Comparison of ENCODE assay signal across 8 cellular contexts in genomic region chr16:11667824-11668589, GRCh38. TPM values are rescaled to one million over a fixed set of nuclear protein-coding genes. Genes with fewer than 3 reads are reported as not detected.
DNase-seq lines count a peak whose midpoint lies in the region; ATAC-seq and TF ChIP-seq lines count a peak whose summit lies in the region.

SNN (plus strand) TSS chr16:11668455; CDS start chr16:11676060, 7,605 bp downstream.

- peak; percentile 81 for ATAC-seq in CD8-positive, alpha-beta T cell
- peak; percentile 52 for ATAC-seq in GM19467 (IDR thresholded peaks at IDR 0.05; ENCODE audit: unreplicated experiment)
- ATAC-seq in naive thymus-derived CD8-positive, alpha-beta T cell: peak; percentile 76 to 80
- ATAC-seq in stimulated activated memory B cell treated with anti-CD40 and anti-IgM and Interleukin-4, amounts not matched to agents 10 μg/mL and 1 μg/mL and 100 μg/mL, for 72 hours: peak; percentile 82

- peak within 1 kb of the TSS; percentile 97 for H3K27ac Mint-ChIP-seq in CD8-positive, alpha-beta T cell
- H3K27ac Mint-ChIP-seq in naive thymus-derived CD8-positive, alpha-beta T cell: peak within 1 kb of the TSS; percentile 51 to 98 (median 97)
- H3K27ac Mint-ChIP-seq in stimulated activated memory B cell treated with anti-CD40 and anti-IgM and Interleukin-4, amounts not matched to agents 10 μg/mL and 1 μg/mL and 100 μg/mL, for 72 hours: peak within 1 kb of the TSS; percentile 94

- intact Hi-C loops in CD8-positive, alpha-beta T cell (cut with DNase I, micrococcal nuclease): loop anchor here (1.0 to 5.0 kb wide), 7 partner anchors 46 to 244 kb away; partner anchors contain the start of genes TXNDC11 (in 2 of the 2), ZC3H7A (in 2 of the 2) and RSL1D1 (in 1 of the 2)

- no peak for TF ChIP-seq CTCF in CD8-positive, alpha-beta T cell (IDR thresholded peaks at IDR 0.05)
- no peak for TF ChIP-seq CTCF in fibroblast of mammary gland (conservative IDR thresholded peaks at IDR 0.05; ENCODE audit: control insufficient read depth, insufficient read depth, low read depth, low read length)

- no peaks in the 10 kb centered on the region for H3K27me3 Mint-ChIP-seq in CD8-positive, alpha-beta T cell (ENCODE audit: low read depth)
- no peaks in the 10 kb centered on the region for H3K27me3 Mint-ChIP-seq in naive thymus-derived CD8-positive, alpha-beta T cell
- H3K27me3 Mint-ChIP-seq in stimulated activated memory B cell treated with anti-CD40 and anti-IgM and Interleukin-4, amounts not matched to agents 10 μg/mL and 1 μg/mL and 100 μg/mL, for 72 hours: no peaks in the 10 kb centered on the region

- CTCF ChIA-PET in CD8-positive, alpha-beta T cell (lab: Charles Lee): interaction anchor here (1.2 to 4.8 kb wide), 3 partner anchors 27 to 137 kb away, joined by 4 to 25 read pairs (median 6); no protein-coding TSS in a partner anchor

- peak within 1 kb of the TSS; percentile 59 for H3K4me3 ChIP-seq in CD8-positive, alpha-beta T cell (ENCODE audit: low read depth, low read length)
- peak within 1 kb of the TSS; percentile 85 for H3K4me3 ChIP-seq in HUES6 (ENCODE audit: low read depth, low read length)
- peak within 1 kb of the TSS; percentile 56 for H3K4me3 ChIP-seq in fibroblast of mammary gland (ENCODE audit: control insufficient read depth, low read depth, low read length)

- H3K4me1 Mint-ChIP-seq in CD8-positive, alpha-beta T cell (ENCODE audit: low read depth): peaks cover 78% of the 10 kb centered on the region
- peaks cover 44 to 83% (median 78%) of the 10 kb centered on the region in 4 donors for H3K4me1 Mint-ChIP-seq in naive thymus-derived CD8-positive, alpha-beta T cell
- H3K4me1 Mint-ChIP-seq in stimulated activated memory B cell treated with anti-CD40 and anti-IgM and Interleukin-4, amounts not matched to agents 10 μg/mL and 1 μg/mL and 100 μg/mL, for 72 hours: peaks cover 65% of the 10 kb centered on the region

- peak within 1 kb of the TSS; percentile 70 for H3K27ac ChIP-seq in CD8-positive, alpha-beta T cell (ENCODE audit: low read depth, low read length)
- H3K27ac ChIP-seq in HUES6 (ENCODE audit: low read depth, low read length): no peak within 1 kb of the TSS

- peak within 1 kb of the TSS; percentile 82 for H3K9ac ChIP-seq in HUES6 (ENCODE audit: low read length)

- H3K4me3 Mint-ChIP-seq in CD8-positive, alpha-beta T cell: peak within 1 kb of the TSS; percentile 85
- H3K4me3 Mint-ChIP-seq in naive thymus-derived CD8-positive, alpha-beta T cell: peak within 1 kb of the TSS; percentile 81 to 95 (median 90)
- peak within 1 kb of the TSS; percentile 89 for H3K4me3 Mint-ChIP-seq in stimulated activated memory B cell treated with anti-CD40 and anti-IgM and Interleukin-4, amounts not matched to agents 10 μg/mL and 1 μg/mL and 100 μg/mL, for 72 hours

- DNase-seq in CD8-positive, alpha-beta T cell: peak; percentile 69 to 89 (median 82)
- DNase-seq in RPMI7951 (ENCODE audit: low read depth) (peak; percentile 81), fibroblast of mammary gland (ENCODE audit: low read depth) (peak; percentile 59)
- peak; percentile 72 to 85 for DNase-seq in activated T-helper 1 cell treated with anti-CD3 and anti-CD28 coated beads, Interleukin-2, amount 50 U/mL, for 16 hours (ENCODE audit: low read depth in 1 of 2, low spot score in 1 of 2)
- DNase-seq in naive thymus-derived CD8-positive, alpha-beta T cell: peak; percentile 73 to 90 (median 82)

- no peaks in the 10 kb centered on the region for H3K27me3 ChIP-seq in CD8-positive, alpha-beta T cell (ENCODE audit: insufficient read depth, low read length)
- no peaks in the 10 kb centered on the region for H3K27me3 ChIP-seq in HUES6 (ENCODE audit: control insufficient read depth, insufficient read depth, low read length)

- H3K36me3 ChIP-seq in CD8-positive, alpha-beta T cell (ENCODE audit: insufficient read depth, low read length): no peaks in the 10 kb centered on the region
- no peaks in the 10 kb centered on the region for H3K36me3 ChIP-seq in HUES6 (ENCODE audit: control insufficient read depth, insufficient read depth, low read length)

- peaks cover 2% of the 10 kb centered on the region for H3K36me3 Mint-ChIP-seq in CD8-positive, alpha-beta T cell
- no peaks in the 10 kb centered on the region for H3K36me3 Mint-ChIP-seq in naive thymus-derived CD8-positive, alpha-beta T cell
- H3K36me3 Mint-ChIP-seq in stimulated activated memory B cell treated with anti-CD40 and anti-IgM and Interleukin-4, amounts not matched to agents 10 μg/mL and 1 μg/mL and 100 μg/mL, for 72 hours: no peaks in the 10 kb centered on the region

- H3K9me3 ChIP-seq in CD8-positive, alpha-beta T cell (ENCODE audit: low read length): no peaks in the 10 kb centered on the region
- no peaks in the 10 kb centered on the region for H3K9me3 ChIP-seq in HUES6 (ENCODE audit: control insufficient read depth, insufficient read depth, low read depth, low read length)

- POLR2A ChIA-PET in CD8-positive, alpha-beta T cell (lab: Charles Lee): interaction anchor here (0.6 to 1.5 kb wide), 4 partner anchors 16 to 112 kb away, joined by 3 to 5 read pairs (median 3); no protein-coding TSS in a partner anchor
- POLR2A ChIA-PET in naive thymus-derived CD8-positive, alpha-beta T cell (lab: Charles Lee): interaction anchor here (0.6 to 3.2 kb wide), 9 partner anchors 9 to 136 kb away, joined by 3 to 21 read pairs (median 6); partner anchors contain the start of gene TXNDC11

- peaks cover 86% of the 10 kb centered on the region for H3K4me1 ChIP-seq in CD8-positive, alpha-beta T cell (ENCODE audit: insufficient read depth, low read length)
- H3K4me1 ChIP-seq in HUES6 (ENCODE audit: control insufficient read depth, insufficient read depth, low read length): peaks cover 48% of the 10 kb centered on the region

- no peaks in the 10 kb centered on the region for H3K9me3 Mint-ChIP-seq in CD8-positive, alpha-beta T cell
- no peaks in the 10 kb centered on the region for H3K9me3 Mint-ChIP-seq in naive thymus-derived CD8-positive, alpha-beta T cell
- no peaks in the 10 kb centered on the region for H3K9me3 Mint-ChIP-seq in stimulated activated memory B cell treated with anti-CD40 and anti-IgM and Interleukin-4, amounts not matched to agents 10 μg/mL and 1 μg/mL and 100 μg/mL, for 72 hours

RNA-seq across cellular contexts. Expression of gene SNN, which starts in this region (rescaled TPM):
- total RNA-seq in CD8-positive, alpha-beta T cell: 100 to 1,000 TPM; 105 to 107 TPM
- total RNA-seq in RPMI7951 (2014; rRNA removed; shearing (Covaris generic)): 7.1 and 7.2 TPM in 2 replicates
- 10 to 100 TPM; 24.4 to 25.9 TPM for total RNA-seq in naive thymus-derived CD8-positive, alpha-beta T cell
- polyA plus RNA-seq in naive thymus-derived CD8-positive, alpha-beta T cell: 10 to 100 TPM; 16.0 to 26.9 (median 19.0) TPM
